In genomic region chr22:21108379-21109115, GRCh38 we compare ENCODE assay signal across 17 cellular contexts.
"Had no signal": no experiment of that assay in that cellular context is flagged by ENCODE, and none has a peak within 500 bp of the region (broad histone marks: within the 10 kb centered on the region; RNA-seq: fewer than 3 reads in every experiment).

No MANE protein-coding gene starts in this region.

- DNase-seq: activated CD4-positive, alpha-beta T cell treated with anti-CD3 and anti-CD28 coated beads for 1 hour; activated CD4-positive, alpha-beta T cell treated with anti-CD3 and anti-CD28 coated beads, Interleukin-2, amount 50 U/mL, for 1 hour; activated CD8-positive, alpha-beta T cell treated with anti-CD3 and anti-CD28 coated beads, Interleukin-2, amount 10 ng/mL, durations not matched to agents 7 days and 5 days; activated T-cell treated with anti-CD3 and anti-CD28 coated beads, Interleukin-2, amount 50 U/mL, for 1 hour; cortex of kidney; foreskin fibroblast; heart right ventricle; left colon; ovary; spleen; stimulated activated CD4-positive, alpha-beta T cell treated with anti-CD3 and anti-CD28 coated beads, Interleukin-4, amount 100 ng/mL, for 1 hour; stimulated activated naive CD4-positive, alpha-beta T cell had no signal

- H3K4me1 ChIP-seq: heart right ventricle, prostate gland, spleen had no signal

- H3K27me3 ChIP-seq: ovary, spleen had no signal

- H3K36me3 ChIP-seq: heart right ventricle, neutrophil, ovary, prostate gland, spleen, thoracic aorta had no signal

- H3K4me3 ChIP-seq: heart right ventricle, ovary, prostate gland, spleen, thoracic aorta had no signal

- H3K27ac ChIP-seq: epithelial cell of prostate, heart right ventricle, neutrophil, ovary, spleen, thoracic aorta, VCaP had no signal

- ATAC-seq: activated CD8-positive, alpha-beta T cell treated with anti-CD3 and anti-CD28 coated beads, Interleukin-2, amount 10 ng/mL, durations not matched to agents 7 days and 5 days; heart right ventricle; left colon had no signal

- H3K9me3 ChIP-seq: heart right ventricle, neutrophil, ovary, prostate gland, spleen, thoracic aorta had no signal
